17 cellular contexts compared by ENCODE assay signal in the genomic region with DNA sequence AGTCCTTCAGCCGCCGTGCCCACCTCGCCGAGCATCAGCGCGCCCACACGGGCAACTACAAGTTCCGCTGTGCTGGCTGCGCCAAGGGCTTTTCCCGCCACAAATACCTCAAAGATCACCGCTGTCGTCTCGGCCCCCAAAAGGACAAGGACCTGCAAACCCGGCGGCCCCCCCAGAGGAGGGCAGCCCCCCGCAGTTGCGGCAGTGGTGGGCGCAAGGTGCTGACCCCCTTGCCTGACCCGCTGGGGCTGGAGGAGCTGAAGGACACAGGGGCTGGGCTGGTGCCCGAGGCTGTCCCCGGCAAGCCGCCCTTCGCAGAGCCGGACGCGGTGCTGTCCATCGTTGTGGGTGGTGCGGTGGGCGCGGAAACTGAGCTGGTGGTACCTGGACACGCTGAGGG. TPM values are rescaled to one million over a fixed set of nuclear protein-coding genes. Genes with fewer than 3 reads are reported as not detected.
DNase-seq lines count a peak whose midpoint lies in the region; ATAC-seq and TF ChIP-seq lines count a peak whose summit lies in the region.
"Had no signal": no experiment of that assay in that cellular context is flagged by ENCODE, and none has a peak within 500 bp of the region (broad histone marks: within the 10 kb centered on the region; RNA-seq: fewer than 3 reads in every experiment).

No MANE protein-coding gene starts in this region.

- no peaks in the 10 kb centered on the region for H3K9me3 Mint-ChIP-seq in neural crest cell
- H3K9me3 Mint-ChIP-seq in stimulated activated memory B cell treated with anti-CD40 and anti-IgM and Interleukin-4, amounts not matched to agents 10 μg/mL and 1 μg/mL and 100 μg/mL, for 72 hours, result no peaks in the 10 kb centered on the region
- no peaks in the 10 kb centered on the region for H3K9me3 Mint-ChIP-seq in activated naive CD4-positive, alpha-beta T cell treated with anti-CD3 and anti-CD28 coated beads for 36 hours
- H3K9me3 Mint-ChIP-seq: CD8-positive, alpha-beta memory T cell; H9 had no signal

- H3K27ac Mint-ChIP-seq in neural crest cell (ENCODE audit: unreplicated experiment), result peak overlapping the region; percentile 92
- peak overlapping the region; percentile 60 for H3K27ac Mint-ChIP-seq in stimulated activated memory B cell treated with anti-CD40 and anti-IgM and Interleukin-4, amounts not matched to agents 10 μg/mL and 1 μg/mL and 100 μg/mL, for 72 hours
- no peak overlapping the region for H3K27ac Mint-ChIP-seq in activated naive CD4-positive, alpha-beta T cell treated with anti-CD3 and anti-CD28 coated beads for 36 hours
- H3K27ac Mint-ChIP-seq: CD8-positive, alpha-beta memory T cell had no signal

- H3K9me3 ChIP-seq in body of pancreas (no peaks in the 10 kb centered on the region), SJCRH30 (replicated peaks) (no peaks in the 10 kb centered on the region)
- H3K9me3 ChIP-seq: BLaER1 treated with 17β-estradiol and CSF1 and Interleukin-3, amounts not matched to agents 10 nM and 100 nM had no signal

- WGBS in body of pancreas, 2 donors, result 85% methylated on average over 30 of the region's 31 CpGs; no CpG with 5 or more reads in 1 of the 2 donors

- no peak for ATAC-seq in body of pancreas
- no peak for ATAC-seq in stimulated activated memory B cell treated with anti-CD40 and anti-IgM and Interleukin-4, amounts not matched to agents 10 μg/mL and 1 μg/mL and 100 μg/mL, for 72 hours
- ATAC-seq in HG03460 (IDR thresholded peaks at IDR 0.05; ENCODE audit: unreplicated experiment), result no peak

- H3K27me3 ChIP-seq in H7 (ENCODE audit: control insufficient read depth, insufficient read depth, low read length) (no peaks in the 10 kb centered on the region), body of pancreas (no peaks in the 10 kb centered on the region), SJCRH30 (no peaks in the 10 kb centered on the region)
- H3K27me3 ChIP-seq: BLaER1 treated with 17β-estradiol and CSF1 and Interleukin-3, amounts not matched to agents 10 nM and 100 nM had no signal

- H3K4me3 Mint-ChIP-seq in neural crest cell, result no peak overlapping the region
- no peak overlapping the region for H3K4me3 Mint-ChIP-seq in stimulated activated memory B cell treated with anti-CD40 and anti-IgM and Interleukin-4, amounts not matched to agents 10 μg/mL and 1 μg/mL and 100 μg/mL, for 72 hours
- no peak overlapping the region for H3K4me3 Mint-ChIP-seq in activated naive CD4-positive, alpha-beta T cell treated with anti-CD3 and anti-CD28 coated beads for 36 hours
- H3K4me3 Mint-ChIP-seq: CD8-positive, alpha-beta memory T cell; H9 had no signal

- H3K27me3 Mint-ChIP-seq in neural crest cell (ENCODE audit: low read depth), result no peaks in the 10 kb centered on the region
- H3K27me3 Mint-ChIP-seq in stimulated activated memory B cell treated with anti-CD40 and anti-IgM and Interleukin-4, amounts not matched to agents 10 μg/mL and 1 μg/mL and 100 μg/mL, for 72 hours, result no peaks in the 10 kb centered on the region
- H3K27me3 Mint-ChIP-seq in activated naive CD4-positive, alpha-beta T cell treated with anti-CD3 and anti-CD28 coated beads for 36 hours (ENCODE audit: low read depth), result no peaks in the 10 kb centered on the region
- H3K27me3 Mint-ChIP-seq: CD8-positive, alpha-beta memory T cell had no signal

- H3K4me1 ChIP-seq in body of pancreas (peaks cover 53% of the 10 kb centered on the region), SJCRH30 (peaks cover 6% of the 10 kb centered on the region; the same call in 1 of the 2 replicates)

- no peak overlapping the region for H3K4me3 ChIP-seq in H7 (ENCODE audit: insufficient read depth, low read depth, low read length)
- no peak overlapping the region for H3K4me3 ChIP-seq in body of pancreas
- H3K4me3 ChIP-seq in SJCRH30, result no peak overlapping the region
- H3K4me3 ChIP-seq: BLaER1 treated with 17β-estradiol and CSF1 and Interleukin-3, amounts not matched to agents 10 nM and 100 nM had no signal

- no peaks in the 10 kb centered on the region for H3K36me3 Mint-ChIP-seq in neural crest cell (ENCODE audit: low read depth)
- H3K36me3 Mint-ChIP-seq in stimulated activated memory B cell treated with anti-CD40 and anti-IgM and Interleukin-4, amounts not matched to agents 10 μg/mL and 1 μg/mL and 100 μg/mL, for 72 hours, result peaks cover 21% of the 10 kb centered on the region
- H3K36me3 Mint-ChIP-seq in activated naive CD4-positive, alpha-beta T cell treated with anti-CD3 and anti-CD28 coated beads for 36 hours (ENCODE audit: low read depth), result peaks cover 10% of the 10 kb centered on the region

- intact Hi-C loops in body of pancreas (cut with DNase I), result no loop called here
- intact Hi-C loops in activated naive CD4-positive, alpha-beta T cell treated with anti-CD3 and anti-CD28 coated beads for 36 hours (cut with micrococcal nuclease), result loop anchor here (5.0 kb wide), 1 partner anchor 51 kb away; no protein-coding TSS in a partner anchor

- no peak for TF ChIP-seq POLR2A in body of pancreas (IDR thresholded peaks at IDR 0.05)

- DNase-seq in H7 (peak; percentile 40), body of pancreas (no peak), neural crest cell (ENCODE audit: low read depth, low spot score) (no peak), D341Med (ENCODE audit: low spot score) (no peak), SJCRH30 (no peak)
- no peak for DNase-seq in activated naive CD4-positive, alpha-beta T cell treated with anti-CD3 and anti-CD28 coated beads for 36 hours
- DNase-seq: CD8-positive, alpha-beta memory T cell; H9; NCI-H1092 treated with DMSO at 0.1 percent for 48 hours; NCI-H146; NCI-H2081; NCI-H446 treated with DMSO at 0.1 percent for 48 hours; NK-92 treated with Interleukin-12 subunit alpha and Interleukin-12 subunit beta, amount 100 ng/mL, for 24 hours; SIG-M5 had no signal

- no peaks in the 10 kb centered on the region for H3K36me3 ChIP-seq in H7 (replicated peaks; ENCODE audit: control insufficient read depth, insufficient read depth, low read length)
- no peaks in the 10 kb centered on the region for H3K36me3 ChIP-seq in body of pancreas (replicated peaks in 1 of 2; ENCODE audit: insufficient read depth in 1 of 2, low read depth in 2 of 2)
- H3K36me3 ChIP-seq in SJCRH30, result no peaks in the 10 kb centered on the region

- H3K27ac ChIP-seq in body of pancreas, result peak overlapping the region in 3 of 4 donors; percentile 62 to 77 (median 64)
- no peak overlapping the region for H3K27ac ChIP-seq in SJCRH30
- H3K27ac ChIP-seq: BLaER1 treated with 17β-estradiol and CSF1 and Interleukin-3, amounts not matched to agents 10 nM and 100 nM had no signal

- TF ChIP-seq CTCF in body of pancreas (IDR thresholded peaks at IDR 0.05), result no peak
- no peak for TF ChIP-seq CTCF in neural crest cell (conservative IDR thresholded peaks at IDR 0.05)

- peaks cover 21% of the 10 kb centered on the region for H3K4me1 Mint-ChIP-seq in neural crest cell
- H3K4me1 Mint-ChIP-seq in stimulated activated memory B cell treated with anti-CD40 and anti-IgM and Interleukin-4, amounts not matched to agents 10 μg/mL and 1 μg/mL and 100 μg/mL, for 72 hours, result peaks cover 14% of the 10 kb centered on the region
- H3K4me1 Mint-ChIP-seq in activated naive CD4-positive, alpha-beta T cell treated with anti-CD3 and anti-CD28 coated beads for 36 hours (ENCODE audit: low read depth), result no peaks in the 10 kb centered on the region

- CTCF ChIA-PET in activated naive CD4-positive, alpha-beta T cell treated with anti-CD3 and anti-CD28 coated beads for 36 hours (lab: Charles Lee), result interaction anchor here (1.1 to 4.3 kb wide), 6 partner anchors 12 to 124 kb away, joined by 4 to 25 read pairs (median 6); no protein-coding TSS in a partner anchor

RNA-seq across cellular contexts. Expression of a gene that starts 20.1 kb away (rescaled TPM):
- 31.8 and 33.6 TPM in 2 replicates for total RNA-seq in H7 (2014; rRNA removed; shearing (Covaris generic))
- total RNA-seq in body of pancreas (10 to 100 TPM; 24.1 to 43.3 TPM), neural crest cell (97.2 and 98.5 TPM in 2 replicates)
- total RNA-seq in SJCRH30 (2014; rRNA removed; shearing (Covaris generic)), result 45.0 and 51.9 TPM in 2 replicates
- total RNA-seq in activated naive CD4-positive, alpha-beta T cell treated with anti-CD3 and anti-CD28 coated beads for 36 hours, result 10 to 100 TPM; 68.9 to 69.7 TPM

RNA-seq across cellular contexts. Expression of a gene that starts 59.2 kb away (rescaled TPM):
- total RNA-seq in H7 (2014; rRNA removed; shearing (Covaris generic)), result 6.7 and 7.0 TPM in 2 replicates
- total RNA-seq in body of pancreas (under 1 TPM; 0.33 to 0.78 TPM), neural crest cell (4.9 and 5.1 TPM in 2 replicates)
- total RNA-seq in SJCRH30 (2014; rRNA removed; shearing (Covaris generic)), result 1.3 and 1.8 TPM in 2 replicates
- total RNA-seq in activated naive CD4-positive, alpha-beta T cell treated with anti-CD3 and anti-CD28 coated beads for 36 hours, result 1 to 10 TPM; 5.8 to 6.8 TPM
